In the genomic region with DNA sequence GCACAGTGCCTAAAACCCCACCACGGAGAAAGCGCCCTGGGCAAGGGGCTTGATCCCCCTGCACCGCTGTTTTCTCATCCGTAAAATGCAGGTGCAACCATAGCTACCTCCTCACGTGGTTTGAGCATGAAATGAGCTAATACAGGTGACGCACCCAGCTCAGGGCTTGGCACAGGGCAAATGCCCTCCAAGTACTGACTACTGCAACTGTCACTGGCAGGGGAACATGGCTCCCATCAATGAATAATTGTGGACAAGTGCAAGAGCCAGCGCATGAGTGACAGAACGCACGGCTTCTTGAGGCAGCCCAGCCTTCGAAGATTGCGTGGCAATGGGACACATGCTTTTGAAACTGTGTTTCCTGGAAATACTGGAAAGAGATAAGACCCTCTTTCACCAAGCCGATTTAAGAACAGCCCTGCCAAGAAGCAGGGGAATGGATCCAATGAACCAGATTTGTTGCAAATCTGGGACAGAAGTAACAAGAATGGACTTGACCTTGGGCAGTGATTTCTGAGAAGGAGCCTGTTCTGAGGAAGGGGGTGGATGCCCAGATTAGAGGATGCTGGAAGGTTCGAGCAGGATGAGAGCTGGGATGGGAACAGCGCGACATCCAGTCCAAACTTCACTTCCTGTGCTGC, we compare ENCODE assay signal across 22 cellular contexts.
"Had no signal": no experiment of that assay in that cellular context is flagged by ENCODE, and none has a peak within 500 bp of the region (broad histone marks: within the 10 kb centered on the region; RNA-seq: fewer than 3 reads in every experiment).

No MANE protein-coding gene starts in this region.

- H3K9me3 Mint-ChIP-seq: activated CD4-positive, alpha-beta memory T cell treated with anti-CD3 and anti-CD28 coated beads, Interleukin-2, amount 10 ng/mL, durations not matched to agents 7 days and 5 days; activated CD4-positive, alpha-beta T cell treated with anti-CD3 and anti-CD28 coated beads, Interleukin-2, amount 10 ng/mL, durations not matched to agents 24 days and 14 days; activated naive CD4-positive, alpha-beta T cell treated with anti-CD3 and anti-CD28 coated beads, Interleukin-2, amount 10 ng/mL, durations not matched to agents 7 days and 5 days; naive B cell; type B pancreatic cell had no signal

- DNase-seq: activated CD4-positive, alpha-beta memory T cell treated with anti-CD3 and anti-CD28 coated beads, Interleukin-2, amount 10 ng/mL, durations not matched to agents 7 days and 5 days; activated CD4-positive, alpha-beta T cell treated with anti-CD3 and anti-CD28 coated beads, Interleukin-2, amount 10 ng/mL, durations not matched to agents 24 days and 14 days; activated effector memory CD4-positive, alpha-beta T cell treated with anti-CD3 and anti-CD28 coated beads, Interleukin-2, amount 50 U/mL, for 16 hours; activated naive CD4-positive, alpha-beta T cell treated with anti-CD3 and anti-CD28 coated beads, Interleukin-2, amount 10 ng/mL, durations not matched to agents 7 days and 5 days; erythroblast; gastrocnemius medialis; hippocampal formation; mesendoderm; naive B cell; retina; sigmoid colon; stimulated activated CD4-positive, alpha-beta T cell treated with anti-CD3 and anti-CD28 coated beads, Interleukin-4, amount 100 ng/mL, for 1 hour; stimulated activated naive CD4-positive, alpha-beta T cell had no signal

- H3K4me3 Mint-ChIP-seq: activated CD4-positive, alpha-beta memory T cell treated with anti-CD3 and anti-CD28 coated beads, Interleukin-2, amount 10 ng/mL, durations not matched to agents 7 days and 5 days; activated CD4-positive, alpha-beta T cell treated with anti-CD3 and anti-CD28 coated beads, Interleukin-2, amount 10 ng/mL, durations not matched to agents 24 days and 14 days; activated naive CD4-positive, alpha-beta T cell treated with anti-CD3 and anti-CD28 coated beads, Interleukin-2, amount 10 ng/mL, durations not matched to agents 7 days and 5 days; naive B cell; type B pancreatic cell had no signal

- H3K36me3 ChIP-seq: cardiac muscle cell, gastrocnemius medialis, lower lobe of right lung, sigmoid colon, thoracic aorta, vagina had no signal

- FAIRE-seq: endometrium had no signal

- H3K27ac ChIP-seq: cardiac muscle cell, gastrocnemius medialis, lower lobe of right lung, sigmoid colon, thoracic aorta, vagina, VCaP had no signal

- H3K4me1 Mint-ChIP-seq: activated CD4-positive, alpha-beta memory T cell treated with anti-CD3 and anti-CD28 coated beads, Interleukin-2, amount 10 ng/mL, durations not matched to agents 7 days and 5 days; naive B cell had no signal

- H3K4me1 ChIP-seq: gastrocnemius medialis, lower lobe of right lung, sigmoid colon, vagina had no signal

- H3K36me3 Mint-ChIP-seq: activated naive CD4-positive, alpha-beta T cell treated with anti-CD3 and anti-CD28 coated beads, Interleukin-2, amount 10 ng/mL, durations not matched to agents 7 days and 5 days; naive B cell; type B pancreatic cell had no signal

- ATAC-seq: activated CD4-positive, CD25-positive, alpha-beta regulatory T cell treated with anti-CD3 and anti-CD28 coated beads, Interleukin-2, amount 50 U/mL, for 24 hours; gastrocnemius medialis had no signal

- H3K9me3 ChIP-seq: gastrocnemius medialis, lower lobe of right lung, sigmoid colon, thoracic aorta, vagina had no signal

- H3K27ac Mint-ChIP-seq: activated CD4-positive, alpha-beta memory T cell treated with anti-CD3 and anti-CD28 coated beads, Interleukin-2, amount 10 ng/mL, durations not matched to agents 7 days and 5 days; activated CD4-positive, alpha-beta T cell treated with anti-CD3 and anti-CD28 coated beads, Interleukin-2, amount 10 ng/mL, durations not matched to agents 24 days and 14 days; activated naive CD4-positive, alpha-beta T cell treated with anti-CD3 and anti-CD28 coated beads, Interleukin-2, amount 10 ng/mL, durations not matched to agents 7 days and 5 days; naive B cell; progenitor cell of endocrine pancreas; type B pancreatic cell had no signal

- H3K4me3 ChIP-seq: cardiac muscle cell, gastrocnemius medialis, lower lobe of right lung, sigmoid colon, thoracic aorta, vagina had no signal

- H3K27me3 ChIP-seq: cardiac muscle cell, vagina had no signal
